27 cellular contexts compared by ENCODE assay signal in genomic region chr22:28198692-28199091, GRCh38.
"Had no signal": no experiment of that assay in that cellular context is flagged by ENCODE, and none has a peak within 500 bp of the region (broad histone marks: within the 10 kb centered on the region; RNA-seq: fewer than 3 reads in every experiment).

No MANE protein-coding gene starts in this region.

- H3K36me3 ChIP-seq: Peyer's patch, SJSA1, WERI-Rb-1 had no signal

- H3K4me1 ChIP-seq: Peyer's patch, SJSA1 had no signal

- H3K27ac ChIP-seq: KMS-11, Peyer's patch, SJSA1, WERI-Rb-1 had no signal

- ATAC-seq: activated CD8-positive, alpha-beta T cell treated with anti-CD3 and anti-CD28 coated beads, Interleukin-2, amount 10 ng/mL, durations not matched to agents 7 days and 5 days; activated naive CD8-positive, alpha-beta T cell treated with anti-CD3 and anti-CD28 coated beads, Interleukin-2, amount 50 U/mL, for 24 hours; PC-3; SK-N-SH treated with all-trans-retinoic acid at 6 μM for 48 hours had no signal

- H3K4me3 ChIP-seq: Peyer's patch, SJSA1 had no signal

- H3K27me3 ChIP-seq: Peyer's patch, SJSA1 had no signal

- DNase-seq: activated CD4-positive, alpha-beta T cell treated with anti-CD3 and anti-CD28 coated beads, Interleukin-2, amount 10 ng/mL, durations not matched to agents 7 days and 5 days; activated CD4-positive, alpha-beta T cell treated with anti-CD3 and anti-CD28 coated beads, Interleukin-2, amount 50 U/mL, for 48 hours; activated CD8-positive, alpha-beta T cell treated with anti-CD3 and anti-CD28 coated beads, Interleukin-2, amount 10 ng/mL, durations not matched to agents 7 days and 5 days; activated gamma-delta T cell treated with Interleukin-2 at 50 U/mL for 16 hours; activated naive CD4-positive, alpha-beta T cell treated with anti-CD3 and anti-CD28 coated beads for 36 hours; activated naive CD8-positive, alpha-beta T cell treated with anti-CD3 and anti-CD28 coated beads, Interleukin-2, amount 50 U/mL, for 24 hours; activated T-cell treated with anti-CD3 and anti-CD28 coated beads, Interleukin-2, amount 50 U/mL, for 24 hours; anterior cingulate cortex; central memory CD4-positive, alpha-beta T cell; NCI-H1105; NCI-H1417 treated with DMSO at 0.1 percent for 48 hours; NCI-H187 treated with DMSO at 0.1 percent for 48 hours; NCI-H2081; NCI-H345; NCI-H524 treated with DMSO at 0.1 percent for 48 hours; PC-3; Peyer's patch; RPMI8226; SHP77 treated with DMSO at 0.1 percent for 48 hours; SW 1271; T-helper 1 cell; T-helper 2 cell; T-helper 9 cell; WERI-Rb-1 had no signal
